8 cellular contexts compared by ENCODE assay signal in the genomic region with DNA sequence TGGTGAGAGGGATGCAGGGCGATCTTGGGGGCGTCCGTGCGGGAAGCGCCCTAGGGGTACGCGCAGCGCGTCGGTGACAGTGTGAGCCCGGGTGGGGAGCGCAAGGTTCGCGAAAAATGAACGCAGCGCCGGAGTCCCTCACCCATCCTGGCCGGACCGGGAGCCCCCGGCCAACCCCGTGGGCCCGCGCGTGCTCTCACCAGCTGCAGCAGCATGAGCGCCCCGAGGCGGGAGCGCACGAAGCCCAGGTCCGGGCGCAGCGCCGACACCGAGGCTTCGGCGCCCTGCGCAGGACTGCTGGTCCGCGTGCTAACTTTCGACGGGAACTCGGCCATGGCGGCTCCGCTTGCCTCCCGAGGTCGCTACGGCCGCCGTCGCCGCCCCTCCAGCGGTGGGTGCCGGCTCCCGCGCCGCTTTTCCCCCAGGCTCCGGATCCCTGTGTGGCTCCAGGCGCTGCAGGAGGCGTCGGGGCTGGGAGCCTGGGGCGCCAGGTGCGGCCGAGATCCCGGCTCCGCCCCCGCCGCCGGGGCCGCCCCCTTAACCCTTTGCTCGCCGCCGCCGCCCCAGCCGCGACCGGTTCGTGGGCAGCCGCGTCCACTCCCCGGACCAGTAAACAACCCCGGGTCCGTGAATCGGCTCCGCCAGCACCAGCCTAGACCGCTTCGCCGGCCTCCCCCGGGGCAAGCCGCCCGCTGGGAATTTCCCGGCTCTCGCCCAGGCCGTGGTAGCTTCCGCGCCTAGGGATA. TPM values are rescaled to one million over a fixed set of nuclear protein-coding genes. Genes with fewer than 3 reads are reported as not detected.
A peak's percentile ranks its signal among the peaks of the same experiment; 100 is the strongest.
DNase-seq lines count a peak whose midpoint lies in the region; ATAC-seq, FAIRE-seq and TF ChIP-seq lines count a peak whose summit lies in the region.

A gene with protein sequence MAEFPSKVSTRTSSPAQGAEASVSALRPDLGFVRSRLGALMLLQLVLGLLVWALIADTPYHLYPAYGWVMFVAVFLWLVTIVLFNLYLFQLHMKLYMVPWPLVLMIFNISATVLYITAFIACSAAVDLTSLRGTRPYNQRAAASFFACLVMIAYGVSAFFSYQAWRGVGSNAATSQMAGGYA (minus strand): TSS at position 467 of the 746 bp plus-strand sequence. CDS start 132 bp downstream, at position 335.

- H3K27me3 ChIP-seq in H9 (ENCODE audit: insufficient read depth, low read length) = peaks cover 15% of the 10 kb centered on the region; the same call in 1 of the 2 replicates
- H3K27me3 ChIP-seq in bronchial epithelial cell (ENCODE audit: control insufficient read depth, insufficient read depth, low read length) = peaks cover 4% of the 10 kb centered on the region
- peaks cover 46% of the 10 kb centered on the region for H3K27me3 ChIP-seq in skeletal muscle satellite cell (ENCODE audit: control insufficient read depth, insufficient read depth, low read length)

- no peak for FAIRE-seq in bronchial epithelial cell (lab: Jason Lieb, UNC)

- no peaks in the 10 kb centered on the region for H3K9me3 ChIP-seq in H9 (ENCODE audit: control insufficient read depth, low read depth, low read length)
- H3K9me3 ChIP-seq in skeletal muscle satellite cell (replicated peaks; ENCODE audit: low read length) = no peaks in the 10 kb centered on the region

- ATAC-seq in HG03342 (IDR thresholded peaks at IDR 0.05; ENCODE audit: unreplicated experiment) = no peak
- no peak for ATAC-seq in GM18519 (IDR thresholded peaks at IDR 0.05; ENCODE audit: low FRiP score, unreplicated experiment)

- H4K8ac ChIP-seq in H9 (replicated peaks; ENCODE audit: insufficient read length, low read depth, low read length) = no peak within 1 kb of the TSS

- no peak within 1 kb of the TSS for H3K23ac ChIP-seq in H9 (ENCODE audit: insufficient read length, low read depth, low read length)

- no peak within 1 kb of the TSS for H4K91ac ChIP-seq in H9 (ENCODE audit: insufficient read length, low read depth, low read length)

- H3K4me3 Mint-ChIP-seq in H9 = peak within 1 kb of the TSS; percentile 73 to 90

- H4K5ac ChIP-seq in H9 (ENCODE audit: insufficient read length, low read depth, low read length) = no peak within 1 kb of the TSS

- H2BK120ac ChIP-seq in H9 (ENCODE audit: low read depth, low read length, poor library complexity, severe bottlenecking) = no peak within 1 kb of the TSS

- H3K27ac ChIP-seq in H9 (ENCODE audit: insufficient read length, low read depth, low read length) = no peak within 1 kb of the TSS

- TF ChIP-seq CTCF in H9 (conservative IDR thresholded peaks at IDR 0.05) (no peak), bronchial epithelial cell (IDR thresholded peaks at IDR 0.05; ENCODE audit: insufficient read depth, low read length, severe bottlenecking) (no peak)

- H3K36me3 Mint-ChIP-seq in H9 (ENCODE audit: insufficient read depth in 1 of 3, low read depth in 3 of 3) = no peaks in the 10 kb centered on the region

- no peak within 1 kb of the TSS for H2BK12ac ChIP-seq in H9 (ENCODE audit: insufficient read length, low read depth, low read length)

- H3K36me3 ChIP-seq in bronchial epithelial cell (ENCODE audit: control insufficient read depth, insufficient read depth, low read length) (no peaks in the 10 kb centered on the region), skeletal muscle satellite cell (ENCODE audit: insufficient read depth, low read length) (no peaks in the 10 kb centered on the region)

- no peak within 1 kb of the TSS for H2BK20ac ChIP-seq in H9 (ENCODE audit: low read depth, low read length, poor library complexity, severe bottlenecking)

- H3T11ph ChIP-seq in H9 (ENCODE audit: low read length) = no peak within 1 kb of the TSS

- peaks cover 58% of the 10 kb centered on the region for H3K27me3 Mint-ChIP-seq in H9 (ENCODE audit: low read depth)

- peaks cover 5% of the 10 kb centered on the region for H3K23me2 ChIP-seq in H9 (ENCODE audit: insufficient read length, low read depth, low read length, poor library complexity, severe bottlenecking)

- no peak within 1 kb of the TSS for H3K56ac ChIP-seq in H9 (ENCODE audit: insufficient read length, low read depth, low read length)

- H3K14ac ChIP-seq in H9 (ENCODE audit: insufficient read depth, low read length) = peak within 1 kb of the TSS; percentile 82

- WGBS in H9 (ENCODE audit: extremely low coverage, insufficient read length, low lambda C conversion rate) = no CpG with 5 or more reads among the region's 95 CpGs

- H3K4me2 ChIP-seq in H9 (ENCODE audit: insufficient read depth, insufficient read length, low read length) (peak within 1 kb of the TSS; percentile 61), skeletal muscle satellite cell (ENCODE audit: low read length) (peak within 1 kb of the TSS; percentile 84)

- H3K4me1 ChIP-seq in H9 (ENCODE audit: insufficient read depth, low read length) (no peaks in the 10 kb centered on the region), skeletal muscle satellite cell (ENCODE audit: control insufficient read depth, insufficient read depth, low read length) (peaks cover 13% of the 10 kb centered on the region)

- H2AK5ac ChIP-seq in H9 (ENCODE audit: insufficient read length, low read length) = no peak within 1 kb of the TSS

- DNase-seq in AG20443 (ENCODE audit: low spot score) (peak; percentile 71), H9 (peak; percentile 58), T-helper 22 cell (ENCODE audit: low read depth) (peak; percentile 12), bronchial epithelial cell (ENCODE audit: low read depth) (no peak), iris pigment epithelial cell (ENCODE audit: low read depth) (peak; percentile 42)

- no peak within 1 kb of the TSS for H3K4ac ChIP-seq in H9 (ENCODE audit: low read depth, low read length)

- no peak within 1 kb of the TSS for H2AFZ ChIP-seq in H9 (ENCODE audit: low read length)

- no peaks in the 10 kb centered on the region for H3K79me1 ChIP-seq in H9 (ENCODE audit: insufficient read depth, low read depth, low read length, poor library complexity, severe bottlenecking)

- H3K79me2 ChIP-seq in H9 (ENCODE audit: insufficient read depth, low read length) = no peaks in the 10 kb centered on the region

- H3K9ac ChIP-seq in H9 (ENCODE audit: extremely low read depth, insufficient read length, low read length) = peak within 1 kb of the TSS; percentile 2
- H3K9ac ChIP-seq in skeletal muscle satellite cell (ENCODE audit: low read depth, low read length) = peak within 1 kb of the TSS; percentile 21

- H2BK15ac ChIP-seq in H9 (ENCODE audit: low read depth, low read length) = no peak within 1 kb of the TSS

- peak within 1 kb of the TSS; percentile 47 for H3K4me3 ChIP-seq in bronchial epithelial cell (ENCODE audit: low read depth, low read length)
- H3K4me3 ChIP-seq in skeletal muscle satellite cell (ENCODE audit: low read length) = peak within 1 kb of the TSS; percentile 65

- peak within 1 kb of the TSS; percentile 72 for H3K18ac ChIP-seq in H9 (ENCODE audit: insufficient read length, low read depth, low read length)

- H2BK5ac ChIP-seq in H9 (ENCODE audit: insufficient read length, low read length) = no peak within 1 kb of the TSS

- 0 out of 5 replicates have a peak, but pooled peaks cover 0 to 2% of the 10 kb centered on the region in 2 experiments for H3K9me3 Mint-ChIP-seq in H9

- no peaks in the 10 kb centered on the region for H4K20me1 ChIP-seq in H9 (ENCODE audit: control insufficient read depth, insufficient read depth, insufficient read length)

- H3K4me1 Mint-ChIP-seq in H9 = peaks cover 10 to 19% of the 10 kb centered on the region in 2 experiments

- peak within 1 kb of the TSS in 1 of 3 experiments; percentile 65; a peak in 1 of 7 replicates for H3K27ac Mint-ChIP-seq in H9

RNA-seq across cellular contexts. Expression of the gene that starts here (rescaled TPM):
- total RNA-seq in H9 (2021) = 1.8 and 2.0 TPM in 2 replicates
- 3.3 and 13.7 TPM in 2 replicates for total RNA-seq in bronchial epithelial cell
- under 0.01 TPM in 1 of 2 replicates, not detected in the other for total RNA-seq in skeletal muscle satellite cell (2012; rRNA removed)
